ENCODE assay signal across 8 cellular contexts in the genomic region with DNA sequence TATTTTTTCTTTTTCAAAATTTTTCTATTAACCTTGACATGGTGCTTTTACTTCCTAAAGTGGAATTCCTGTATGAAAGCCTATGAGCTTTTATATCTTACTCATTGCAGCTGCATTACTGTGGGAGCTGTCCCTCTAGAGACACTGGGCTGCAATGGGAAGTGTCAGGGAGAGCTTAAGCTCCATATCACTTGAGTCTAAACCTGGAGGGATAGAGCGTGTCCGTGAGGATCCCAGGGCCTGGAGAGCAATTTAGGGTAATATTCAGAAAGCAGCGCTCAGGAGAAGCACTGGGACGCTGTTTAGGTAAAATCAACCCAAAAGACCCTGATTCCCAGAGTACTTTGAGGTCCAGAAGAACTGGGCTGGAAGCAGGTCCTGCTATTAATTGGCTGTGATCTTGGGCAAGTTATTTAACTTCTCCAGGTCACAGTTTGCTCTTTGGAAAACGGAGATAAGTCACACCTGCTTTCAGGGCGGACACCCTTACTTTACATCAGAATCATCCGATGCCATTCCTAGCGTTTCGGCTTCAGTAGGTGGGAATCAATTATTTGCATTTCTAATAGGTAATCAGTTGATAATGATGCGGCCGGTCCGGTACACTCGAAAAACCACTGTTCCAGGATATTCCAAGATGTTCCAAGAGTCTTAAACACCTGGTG. TPM values are rescaled to one million over a fixed set of nuclear protein-coding genes. Genes with fewer than 3 reads are reported as not detected.
DNase-seq lines count a peak whose midpoint lies in the region; ATAC-seq and TF ChIP-seq lines count a peak whose summit lies in the region.

No MANE protein-coding gene starts in this region.

- 10% methylated on average over 13 of the region's 13 CpGs for WGBS in HUES64

- intact Hi-C loops in natural killer cell (cut with micrococcal nuclease) = loop anchor here (2.0 to 5.0 kb wide), 3 partner anchors 76 to 201 kb away; partner anchors contain the start of genes CPNE1, RBM12, RBM39 and SPAG4

- H3K27me3 Mint-ChIP-seq in central memory CD8-positive, alpha-beta T cell = no peaks in the 10 kb centered on the region
- no peaks in the 10 kb centered on the region for H3K27me3 Mint-ChIP-seq in natural killer cell (ENCODE audit: low read depth in 2 of 2)

- H3K27me3 ChIP-seq in BLaER1 (no peaks in the 10 kb centered on the region), HUES64 (ENCODE audit: insufficient read depth, low read length) (no peaks in the 10 kb centered on the region)

- ATAC-seq in central memory CD8-positive, alpha-beta T cell (replicated peaks; ENCODE audit: extremely low read depth, poor library complexity, severe bottlenecking) = no peak
- ATAC-seq in natural killer cell (no peak), GM18519 (IDR thresholded peaks at IDR 0.05; ENCODE audit: low FRiP score, unreplicated experiment) (no peak), HG02798 (IDR thresholded peaks at IDR 0.05; ENCODE audit: poor library complexity, unreplicated experiment) (no peak)

- H3K9ac ChIP-seq in BLaER1 = no peak overlapping the region
- peak overlapping the region; percentile 46; the same call in 1 of the 2 replicates for H3K9ac ChIP-seq in HUES64 (ENCODE audit: low read depth, low read length)

- TF ChIP-seq CTCF in natural killer cell (IDR thresholded peaks at IDR 0.05) (no peak), GM20000 (IDR thresholded peaks at IDR 0.05; ENCODE audit: extremely low read depth, missing control alignments) (no peak)

- DNase-seq in central memory CD8-positive, alpha-beta T cell (ENCODE audit: low spot score in 2 of 2) = no peak
- no peak for DNase-seq in natural killer cell
- no peak for DNase-seq in NK-92 (lab: John Stamatoyannopoulos, UW; ENCODE audit: unreplicated experiment)
- no peak for DNase-seq in GM20000 (ENCODE audit: low spot score)

- H3K4me3 ChIP-seq in BLaER1 (peak overlapping the region; percentile 76), HUES64 (ENCODE audit: low read length) (peak overlapping the region; percentile 85)

- peaks cover 21% of the 10 kb centered on the region for H3K4me1 Mint-ChIP-seq in central memory CD8-positive, alpha-beta T cell
- peaks cover 9 to 15% of the 10 kb centered on the region in 2 donors for H3K4me1 Mint-ChIP-seq in natural killer cell

- H3K36me3 ChIP-seq in BLaER1 (peaks cover 17% of the 10 kb centered on the region), HUES64 (ENCODE audit: insufficient read depth, low read length) (peaks cover 24% of the 10 kb centered on the region)

- peak overlapping the region; percentile 91 for H3K4me3 Mint-ChIP-seq in central memory CD8-positive, alpha-beta T cell
- peak overlapping the region; percentile 92 for H3K4me3 Mint-ChIP-seq in natural killer cell

- H3K27ac ChIP-seq in BLaER1 (no peak overlapping the region), HUES64 (ENCODE audit: low read depth, low read length) (peak overlapping the region; percentile 36; the same call in 1 of the 2 replicates)

- H3K9me3 ChIP-seq in BLaER1 (no peaks in the 10 kb centered on the region), HUES64 (ENCODE audit: insufficient read depth, low read depth, low read length) (no peaks in the 10 kb centered on the region)

- peak overlapping the region; percentile 88 for H3K27ac Mint-ChIP-seq in central memory CD8-positive, alpha-beta T cell (ENCODE audit: low read depth)
- H3K27ac Mint-ChIP-seq in natural killer cell = peak overlapping the region; percentile 77 to 92

- no peaks in the 10 kb centered on the region for H4K20me1 ChIP-seq in BLaER1

- H3K9me3 Mint-ChIP-seq in central memory CD8-positive, alpha-beta T cell = no peaks in the 10 kb centered on the region
- no peaks in the 10 kb centered on the region for H3K9me3 Mint-ChIP-seq in natural killer cell

- H3K4me1 ChIP-seq in BLaER1 (peaks cover 37% of the 10 kb centered on the region), HUES64 (ENCODE audit: insufficient read depth, low read length) (peaks cover 13% of the 10 kb centered on the region; the same call in 1 of the 2 replicates)

- peak overlapping the region; percentile 75 for H3K4me2 ChIP-seq in BLaER1

- peaks cover 3% of the 10 kb centered on the region for H3K36me3 Mint-ChIP-seq in central memory CD8-positive, alpha-beta T cell (ENCODE audit: insufficient read depth)
- H3K36me3 Mint-ChIP-seq in natural killer cell = no peaks in the 10 kb centered on the region

RNA-seq across cellular contexts. Expression of gene ERGIC3, which starts 0.6 kb away (rescaled TPM):
- 160 TPM for polyA plus RNA-seq in HUES64 (2013, experiment 1 of 2)
- polyA plus RNA-seq in HUES64 (2013, experiment 2 of 2) = 159 TPM
- total RNA-seq in natural killer cell = 100 to 1,000 TPM; 128 to 130 (median 129) TPM

RNA-seq across cellular contexts. Expression of gene C20orf173, which starts 11.8 kb away (rescaled TPM):
- polyA plus RNA-seq in HUES64 (2013, experiment 1 of 2) = not detected
- polyA plus RNA-seq in HUES64 (2013, experiment 2 of 2) = not detected
- not detected for total RNA-seq in natural killer cell
